In genomic region chr22:48746789-48747425, GRCh38 we compare ENCODE assay signal across 24 cellular contexts.
DNase-seq lines count a peak whose midpoint lies in the region; ATAC-seq and TF ChIP-seq lines count a peak whose summit lies in the region.
"Had no signal": no experiment of that assay in that cellular context is flagged by ENCODE, and none has a peak within 500 bp of the region (broad histone marks: within the 10 kb centered on the region; RNA-seq: fewer than 3 reads in every experiment).

No MANE protein-coding gene starts in this region.

- H3K4me3 Mint-ChIP-seq in T-helper 2 cell treated with Interferon-gamma antibody and Interleukin-4, amounts not matched to agents 5 μg/mL and 100 μg/mL, for 36 hours: no peak overlapping the region
- H3K4me3 Mint-ChIP-seq in CD14-positive monocyte: no peak overlapping the region
- H3K4me3 Mint-ChIP-seq: activated CD4-positive, alpha-beta T cell treated with anti-CD3 and anti-CD28 coated beads, Interleukin-2, amount 10 ng/mL, durations not matched to agents 24 days and 14 days; activated naive CD8-positive, alpha-beta T cell treated with anti-CD3 and anti-CD28 coated beads, Interleukin-2, amount 50 U/mL, for 24 hours; CD4-positive, alpha-beta T cell; immature natural killer cell; natural killer cell had no signal

- no peaks in the 10 kb centered on the region for H3K27me3 Mint-ChIP-seq in T-helper 2 cell treated with Interferon-gamma antibody and Interleukin-4, amounts not matched to agents 5 μg/mL and 100 μg/mL, for 36 hours (ENCODE audit: low read depth)
- H3K27me3 Mint-ChIP-seq in CD14-positive monocyte (ENCODE audit: low read depth in 3 of 3): no peaks in the 10 kb centered on the region
- H3K27me3 Mint-ChIP-seq: activated CD4-positive, alpha-beta T cell treated with anti-CD3 and anti-CD28 coated beads, Interleukin-2, amount 10 ng/mL, durations not matched to agents 24 days and 14 days; activated naive CD8-positive, alpha-beta T cell treated with anti-CD3 and anti-CD28 coated beads, Interleukin-2, amount 50 U/mL, for 24 hours; CD4-positive, alpha-beta T cell had no signal

- no peaks in the 10 kb centered on the region for H3K4me1 Mint-ChIP-seq in T-helper 2 cell treated with Interferon-gamma antibody and Interleukin-4, amounts not matched to agents 5 μg/mL and 100 μg/mL, for 36 hours (ENCODE audit: low read depth)
- no peaks in the 10 kb centered on the region for H3K4me1 Mint-ChIP-seq in CD14-positive monocyte
- H3K4me1 Mint-ChIP-seq: activated CD4-positive, alpha-beta T cell treated with anti-CD3 and anti-CD28 coated beads, Interleukin-2, amount 10 ng/mL, durations not matched to agents 24 days and 14 days; activated naive CD8-positive, alpha-beta T cell treated with anti-CD3 and anti-CD28 coated beads, Interleukin-2, amount 50 U/mL, for 24 hours; immature natural killer cell; natural killer cell had no signal

- H3K36me3 Mint-ChIP-seq in T-helper 2 cell treated with Interferon-gamma antibody and Interleukin-4, amounts not matched to agents 5 μg/mL and 100 μg/mL, for 36 hours (ENCODE audit: low read depth): no peaks in the 10 kb centered on the region
- no peaks in the 10 kb centered on the region for H3K36me3 Mint-ChIP-seq in CD14-positive monocyte
- H3K36me3 Mint-ChIP-seq: immature natural killer cell, natural killer cell had no signal

- no peak overlapping the region for H3K27ac ChIP-seq in coronary artery
- H3K27ac ChIP-seq: 22Rv1, dorsolateral prefrontal cortex, left ventricle myocardium inferior, VCaP had no signal

- no peak overlapping the region for H3K27ac Mint-ChIP-seq in T-helper 2 cell treated with Interferon-gamma antibody and Interleukin-4, amounts not matched to agents 5 μg/mL and 100 μg/mL, for 36 hours
- no peak overlapping the region for H3K27ac Mint-ChIP-seq in CD14-positive monocyte
- H3K27ac Mint-ChIP-seq: activated CD4-positive, alpha-beta T cell treated with anti-CD3 and anti-CD28 coated beads, Interleukin-2, amount 10 ng/mL, durations not matched to agents 24 days and 14 days; activated naive CD8-positive, alpha-beta T cell treated with anti-CD3 and anti-CD28 coated beads, Interleukin-2, amount 50 U/mL, for 24 hours; CD4-positive, alpha-beta T cell; immature natural killer cell; natural killer cell had no signal

- peak; percentile 0 for DNase-seq in T-helper 2 cell treated with Interferon-gamma antibody and Interleukin-4, amounts not matched to agents 5 μg/mL and 100 μg/mL, for 36 hours (ENCODE audit: low spot score)
- no peak for DNase-seq in T-helper 2 cell
- DNase-seq in CD14-positive monocyte (ENCODE audit: low spot score): peak; percentile 40
- peak; percentile 63 for DNase-seq in coronary artery (ENCODE audit: low spot score)
- peak; percentile 5 for DNase-seq in omental fat pad (ENCODE audit: low spot score)
- DNase-seq in C1 segment of cervical spinal cord (lab: John Stamatoyannopoulos, UW): no peak
- DNase-seq in kidney tubule cell (ENCODE audit: low spot score): no peak
- DNase-seq in OCI-M1 (lab: John Stamatoyannopoulos, UW): no peak
- DNase-seq: activated CD4-positive, alpha-beta T cell treated with anti-CD3 and anti-CD28 coated beads, Interleukin-2, amount 10 ng/mL, durations not matched to agents 24 days and 14 days; activated naive CD8-positive, alpha-beta T cell treated with anti-CD3 and anti-CD28 coated beads, Interleukin-2, amount 50 U/mL, for 24 hours; DMS 273 treated with DMSO at 0.1 percent for 48 hours; EL; hypothalamus; immature natural killer cell; left ventricle myocardium inferior; natural killer cell; NCI-H446 treated with DMSO at 0.1 percent for 48 hours; SK-N-SH; stimulated activated CD4-positive, alpha-beta T cell treated with anti-CD3 and anti-CD28 coated beads, Interleukin-2, amount 100 ng/mL, for 48 hours; substantia nigra had no signal

- H3K4me3 ChIP-seq in coronary artery: no peak overlapping the region
- H3K4me3 ChIP-seq: dorsolateral prefrontal cortex, left ventricle myocardium inferior had no signal

- intact Hi-C loops in CD14-positive monocyte (cut with micrococcal nuclease): no loop called here

- no peaks in the 10 kb centered on the region for H3K9me3 Mint-ChIP-seq in T-helper 2 cell treated with Interferon-gamma antibody and Interleukin-4, amounts not matched to agents 5 μg/mL and 100 μg/mL, for 36 hours
- H3K9me3 Mint-ChIP-seq in CD14-positive monocyte: peaks cover 7 to 30% (median 25%) of the 10 kb centered on the region in 7 donors
- H3K9me3 Mint-ChIP-seq: activated CD4-positive, alpha-beta T cell treated with anti-CD3 and anti-CD28 coated beads, Interleukin-2, amount 10 ng/mL, durations not matched to agents 24 days and 14 days; activated naive CD8-positive, alpha-beta T cell treated with anti-CD3 and anti-CD28 coated beads, Interleukin-2, amount 50 U/mL, for 24 hours; CD4-positive, alpha-beta T cell; immature natural killer cell; natural killer cell had no signal

- no peak for ATAC-seq in omental fat pad (ENCODE audit: low FRiP score)
- ATAC-seq: activated naive CD8-positive, alpha-beta T cell treated with anti-CD3 and anti-CD28 coated beads, Interleukin-2, amount 50 U/mL, for 24 hours; natural killer cell had no signal

- TF ChIP-seq CTCF in CD14-positive monocyte (IDR thresholded peaks at IDR 0.05): no peak
- TF ChIP-seq CTCF in coronary artery (IDR thresholded peaks at IDR 0.05): no peak
- TF ChIP-seq CTCF in omental fat pad (IDR thresholded peaks at IDR 0.05): no peak

Comparison
In these comparisons a context has a peak if more than half of its experiments do, and no peak if none do; other contexts are left out.
1. DNase-seq: peak in T-helper 2 cell treated with Interferon-gamma antibody and Interleukin-4, amounts not matched to agents 5 μg/mL and 100 μg/mL, for 36 hours (single experiment), CD14-positive monocyte (single experiment), coronary artery (single experiment) and omental fat pad (single experiment); none in T-helper 2 cell (0 of 5), C1 segment of cervical spinal cord (0 of 14), kidney tubule cell (single experiment) and OCI-M1 (single experiment).